Comparison of ENCODE assay signal across 23 cellular contexts in genomic region chrX:145848451-145848850, GRCh38. TPM values are rescaled to one million over a fixed set of nuclear protein-coding genes. Genes with fewer than 3 reads are reported as not detected.
"Had no signal": no experiment of that assay in that cellular context is flagged by ENCODE, and none has a peak within 500 bp of the region (broad histone marks: within the 10 kb centered on the region; RNA-seq: fewer than 3 reads in every experiment).

No MANE protein-coding gene starts in this region.

- H3K27me3 Mint-ChIP-seq: activated naive CD8-positive, alpha-beta T cell treated with anti-CD3 and anti-CD28 coated beads, Interleukin-2, amount 50 U/mL, for 24 hours; memory B cell; naive B cell; stimulated activated memory B cell treated with anti-CD40 and anti-IgM and Interleukin-4, amounts not matched to agents 10 μg/mL and 1 μg/mL and 100 μg/mL, for 72 hours had no signal

- H3K9me3 Mint-ChIP-seq: activated T-helper 1 cell treated with anti-CD3 and anti-CD28 coated beads, Interleukin-12 subunit alpha, Interleukin-12 subunit beta, Interleukin-2, Interleukin-4 antibody, amounts not matched to agents 30 ng/mL and 10 ng/mL and 1 ng/mL, durations not matched to agents 14 hours and 24 hours and 36 hours; memory B cell; stimulated activated memory B cell treated with anti-CD40 and anti-IgM and Interleukin-4, amounts not matched to agents 10 μg/mL and 1 μg/mL and 100 μg/mL, for 72 hours had no signal

- H3K4me1 Mint-ChIP-seq: activated naive CD8-positive, alpha-beta T cell treated with anti-CD3 and anti-CD28 coated beads, Interleukin-2, amount 50 U/mL, for 24 hours; memory B cell; naive B cell; stimulated activated memory B cell treated with anti-CD40 and anti-IgM and Interleukin-4, amounts not matched to agents 10 μg/mL and 1 μg/mL and 100 μg/mL, for 72 hours had no signal

- H3K27me3 ChIP-seq: brain microvascular endothelial cell, esophagus muscularis mucosa, gastrocnemius medialis, stomach had no signal

- DNase-seq: activated CD4-positive, alpha-beta T cell treated with anti-CD3 and anti-CD28 coated beads for 1 hour; activated CD4-positive, alpha-beta T cell treated with anti-CD3 and anti-CD28 coated beads, Interleukin-2, amount 50 U/mL, for 1 hour; activated CD8-positive, alpha-beta T cell treated with anti-CD3 and anti-CD28 coated beads, Interleukin-2, amount 10 ng/mL, durations not matched to agents 7 days and 5 days; activated gamma-delta T cell; activated naive CD4-positive, alpha-beta T cell treated with anti-CD3 and anti-CD28 coated beads, Interleukin-2, amount 50 U/mL, for 16 hours; activated naive CD8-positive, alpha-beta T cell treated with anti-CD3 and anti-CD28 coated beads, Interleukin-2, amount 50 U/mL, for 24 hours; brain microvascular endothelial cell; dermis blood vessel endothelial cell; gastrocnemius medialis; left cardiac atrium; naive B cell; occipital lobe; small intestine; stimulated activated CD4-positive, alpha-beta T cell treated with anti-CD3 and anti-CD28 coated beads, Interleukin-2, amount 100 ng/mL, for 24 hours; stomach; T-helper 1 cell had no signal

- H3K27ac Mint-ChIP-seq: activated CD8-positive, alpha-beta T cell treated with anti-CD3 and anti-CD28 coated beads, Interleukin-2, amount 10 ng/mL, durations not matched to agents 7 days and 5 days; activated naive CD8-positive, alpha-beta T cell treated with anti-CD3 and anti-CD28 coated beads, Interleukin-2, amount 50 U/mL, for 24 hours; activated T-helper 1 cell treated with anti-CD3 and anti-CD28 coated beads, Interleukin-12 subunit alpha, Interleukin-12 subunit beta, Interleukin-2, Interleukin-4 antibody, amounts not matched to agents 30 ng/mL and 10 ng/mL and 1 ng/mL, durations not matched to agents 14 hours and 24 hours and 36 hours; memory B cell; naive B cell; stimulated activated memory B cell treated with anti-CD40 and anti-IgM and Interleukin-4, amounts not matched to agents 10 μg/mL and 1 μg/mL and 100 μg/mL, for 72 hours had no signal

- ATAC-seq: activated CD8-positive, alpha-beta T cell treated with anti-CD3 and anti-CD28 coated beads, Interleukin-2, amount 10 ng/mL, durations not matched to agents 7 days and 5 days; activated naive CD8-positive, alpha-beta T cell treated with anti-CD3 and anti-CD28 coated beads, Interleukin-2, amount 50 U/mL, for 24 hours; gastrocnemius medialis; left cardiac atrium; sciatic nerve; stimulated activated memory B cell treated with anti-CD40 and anti-IgM and Interleukin-4, amounts not matched to agents 10 μg/mL and 1 μg/mL and 100 μg/mL, for 72 hours had no signal

- H3K4me3 Mint-ChIP-seq: activated CD8-positive, alpha-beta T cell treated with anti-CD3 and anti-CD28 coated beads, Interleukin-2, amount 10 ng/mL, durations not matched to agents 7 days and 5 days; activated naive CD8-positive, alpha-beta T cell treated with anti-CD3 and anti-CD28 coated beads, Interleukin-2, amount 50 U/mL, for 24 hours; activated T-helper 1 cell treated with anti-CD3 and anti-CD28 coated beads, Interleukin-12 subunit alpha, Interleukin-12 subunit beta, Interleukin-2, Interleukin-4 antibody, amounts not matched to agents 30 ng/mL and 10 ng/mL and 1 ng/mL, durations not matched to agents 14 hours and 24 hours and 36 hours; memory B cell; naive B cell; neural crest cell; stimulated activated memory B cell treated with anti-CD40 and anti-IgM and Interleukin-4, amounts not matched to agents 10 μg/mL and 1 μg/mL and 100 μg/mL, for 72 hours had no signal

- H3K36me3 Mint-ChIP-seq: memory B cell; naive B cell; stimulated activated memory B cell treated with anti-CD40 and anti-IgM and Interleukin-4, amounts not matched to agents 10 μg/mL and 1 μg/mL and 100 μg/mL, for 72 hours had no signal

- H3K27ac ChIP-seq: brain microvascular endothelial cell, esophagus muscularis mucosa, gastrocnemius medialis, stomach, thoracic aorta had no signal

- H3K9me3 ChIP-seq: esophagus muscularis mucosa, gastrocnemius medialis, thoracic aorta had no signal

RNA-seq across cellular contexts. Expression of gene SLITRK2, which starts 30.8 kb away (rescaled TPM):
- total RNA-seq: activated CD8-positive, alpha-beta T cell treated with anti-CD3 and anti-CD28 coated beads, Interleukin-2, amount 10 ng/mL, durations not matched to agents 7 days and 5 days; activated T-helper 1 cell treated with anti-CD3 and anti-CD28 coated beads, Interleukin-12 subunit alpha, Interleukin-12 subunit beta, Interleukin-2, Interleukin-4 antibody, amounts not matched to agents 30 ng/mL and 10 ng/mL and 1 ng/mL, durations not matched to agents 14 hours and 24 hours and 36 hours; dermis blood vessel endothelial cell had no signal
